ENCODE assay signal across 8 cellular contexts in genomic region chr3:10015476-10015904, GRCh38. TPM values are rescaled to one million over a fixed set of nuclear protein-coding genes. Genes with fewer than 3 reads are reported as not detected.
DNase-seq lines count a peak whose midpoint lies in the region; ATAC-seq and TF ChIP-seq lines count a peak whose summit lies in the region.

No MANE protein-coding gene starts in this region.

- no peak for TF ChIP-seq CTCF in foreskin fibroblast (IDR thresholded peaks at IDR 0.05; ENCODE audit: low read depth, low read length)
- TF ChIP-seq CTCF in GM10266 (IDR thresholded peaks at IDR 0.05; ENCODE audit: control insufficient read depth, insufficient read depth, low read depth, missing control alignments) = no peak
- no peak for TF ChIP-seq CTCF in WTC11 (IDR thresholded peaks at IDR 0.05)

- no peak overlapping the region for H3K27ac Mint-ChIP-seq in WTC11

- H3K9me3 Mint-ChIP-seq in WTC11 = no peaks in the 10 kb centered on the region

- POLR2A ChIA-PET in WTC11 (lab: Charles Lee) = no interaction called here

- H3K4me3 Mint-ChIP-seq in WTC11 = no peak overlapping the region

- H3K36me3 Mint-ChIP-seq in WTC11 = peaks cover under 1% of the 10 kb centered on the region

- DNase-seq in C1 segment of cervical spinal cord (lab: John Stamatoyannopoulos, UW) (peak in 13 of 14 donors; percentile 12 to 81 (median 64)), SKM-1 (lab: John Stamatoyannopoulos, UW; ENCODE audit: unreplicated experiment) (peak; percentile 39), foreskin fibroblast (peak; percentile 93 to 96), pons (ENCODE audit: low spot score) (peak; percentile 90), COLO668 (lab: John Stamatoyannopoulos, UW; ENCODE audit: unreplicated experiment) (no peak), GM10266 (ENCODE audit: extremely low spot score) (no peak), WTC11 (ENCODE audit: low spot score) (no peak)
- no peak for DNase-seq in stimulated activated CD8-positive, alpha-beta memory T cell treated with anti-CD3 and anti-CD28 coated beads, Interleukin-4, amount 100 ng/mL, for 48 hours

- no peak overlapping the region for H3K4me3 ChIP-seq in foreskin fibroblast (ENCODE audit: low read depth in 1 of 2, low read length in 2 of 2)

- ATAC-seq in WTC11 = no peak

- CTCF ChIA-PET in WTC11 (lab: Charles Lee) = interaction anchor here (1.1 to 1.5 kb wide), 2 partner anchors 69 to 211 kb away, joined by 3 to 6 read pairs; no protein-coding TSS in a partner anchor

- H3K4me1 Mint-ChIP-seq in WTC11 = peaks cover under 1% of the 10 kb centered on the region

- peaks cover 15% of the 10 kb centered on the region for H3K27me3 Mint-ChIP-seq in WTC11 (ENCODE audit: low read depth)

TF ChIP-seq in WTC11, 78 proteins besides CTCF, POLR2A, EP300 and RAD21:
- TF ChIP-seq IRF1 (CRISPR knock-in tag; IDR thresholded peaks at IDR 0.05) (no peak), ZNF219 (CRISPR knock-in tag; IDR thresholded peaks at IDR 0.05; ENCODE audit: borderline replicate concordance) (no peak), NR2C2 (CRISPR knock-in tag; IDR thresholded peaks at IDR 0.05) (no peak)
TF ChIP-seq in WTC11: peak in this region for 0.

RNA-seq across cellular contexts. Expression of gene FANCD2, which starts 10.7 kb away (rescaled TPM):
- total RNA-seq in WTC11 (2021) = 69.6 to 73.5 TPM (median 73.1 TPM) in 3 replicates

RNA-seq across cellular contexts. Expression of gene EMC3, which starts 28.8 kb away (rescaled TPM):
- total RNA-seq in WTC11 (2021) = 38.0 to 43.8 TPM (median 42.1 TPM) in 3 replicates

Comparison
In these comparisons a context has a peak if more than half of its experiments do, and no peak if none do; other contexts are left out.
1. DNase-seq: peak in C1 segment of cervical spinal cord (13 of 14), SKM-1 (single experiment), foreskin fibroblast (2 of 2) and pons (single experiment); none in stimulated activated CD8-positive, alpha-beta memory T cell treated with anti-CD3 and anti-CD28 coated beads, Interleukin-4, amount 100 ng/mL, for 48 hours (single experiment), COLO668 (single experiment), GM10266 (single experiment) and WTC11 (single experiment).